16 cellular contexts compared by ENCODE assay signal in the genomic region with DNA sequence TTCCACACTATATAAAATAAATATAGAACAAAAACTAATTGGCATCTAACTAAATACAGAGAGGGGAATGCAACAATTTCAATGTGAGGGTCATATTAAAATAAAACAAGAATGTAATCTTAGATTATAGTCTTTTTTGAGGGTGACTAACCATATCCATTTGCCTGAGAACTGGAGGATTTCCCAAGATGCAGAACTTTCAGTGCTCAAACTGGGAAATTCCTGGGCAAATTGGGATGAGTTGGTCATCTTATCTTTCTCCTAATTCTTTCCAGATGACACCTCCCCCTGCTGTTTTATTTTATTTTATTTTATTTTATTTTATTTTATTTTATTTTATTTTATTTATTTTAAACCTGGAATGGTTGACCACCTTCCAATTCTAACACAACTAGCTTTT.
DNase-seq lines count a peak whose midpoint lies in the region; ATAC-seq and TF ChIP-seq lines count a peak whose summit lies in the region.
"Had no signal": no experiment of that assay in that cellular context is flagged by ENCODE, and none has a peak within 500 bp of the region (broad histone marks: within the 10 kb centered on the region; RNA-seq: fewer than 3 reads in every experiment).

No MANE protein-coding gene starts in this region.

- peak; percentile 82 for DNase-seq in AG09309 (ENCODE audit: low read depth)
- peak; percentile 38 for DNase-seq in GM04504 (ENCODE audit: low read depth)
- DNase-seq in RPMI7951 (ENCODE audit: low read depth), result peak; percentile 39
- peak; percentile 9 for DNase-seq in fibroblast of pulmonary artery (ENCODE audit: low read depth)
- DNase-seq in LoVo (ENCODE audit: low spot score), result no peak
- DNase-seq in superior temporal gyrus (ENCODE audit: extremely low spot score), result no peak
- DNase-seq in activated T-cell treated with anti-CD3 and anti-CD28 coated beads, Interleukin-2, amount 50 U/mL, for 1 hour, result no peak
- DNase-seq: 8988T; Caco-2; CD4-positive, alpha-beta T cell; Kasumi-1; NCI-H1105; NCI-H1694; NCI-H2081 treated with DMSO at 0.1 percent for 48 hours had no signal

- TF ChIP-seq CTCF in AG09309 (IDR thresholded peaks at IDR 0.05; ENCODE audit: control insufficient read depth, insufficient read depth, low read depth, low read length, missing control alignments) (no peak), fibroblast of pulmonary artery (IDR thresholded peaks at IDR 0.05; ENCODE audit: low read length, missing control alignments) (no peak)

- ATAC-seq in HG02870 (IDR thresholded peaks at IDR 0.05; ENCODE audit: unreplicated experiment), result no peak
- ATAC-seq: Panc1 had no signal

- H3K4me3 ChIP-seq in AG09309 (ENCODE audit: control insufficient read depth, low read depth, low read length) (no peak overlapping the region), fibroblast of pulmonary artery (replicated peaks; ENCODE audit: low read depth, low read length) (no peak overlapping the region)

Comparison
In these comparisons a context has a peak if more than half of its experiments do, and no peak if none do; other contexts are left out.
1. DNase-seq: peak in AG09309 (single experiment), GM04504 (single experiment), RPMI7951 (single experiment) and fibroblast of pulmonary artery (single experiment); none in LoVo (single experiment), superior temporal gyrus (single experiment) and activated T-cell treated with anti-CD3 and anti-CD28 coated beads, Interleukin-2, amount 50 U/mL, for 1 hour (single experiment).